In genomic region chr6:129733290-129733689, GRCh38 we compare ENCODE assay signal across 16 cellular contexts. TPM values are rescaled to one million over a fixed set of nuclear protein-coding genes. Genes with fewer than 3 reads are reported as not detected.
DNase-seq lines count a peak whose midpoint lies in the region; ATAC-seq and TF ChIP-seq lines count a peak whose summit lies in the region.
"Had no signal": no experiment of that assay in that cellular context is flagged by ENCODE, and none has a peak within 500 bp of the region (broad histone marks: within the 10 kb centered on the region; RNA-seq: fewer than 3 reads in every experiment).

No MANE protein-coding gene starts in this region.

- BruUV-seq in A673 (replicated peaks; lab: Mats Ljungman, UMichigan) = no TSS peak

- peaks cover 0 to 4% of the 10 kb centered on the region in 2 donors for H3K4me1 ChIP-seq in naive thymus-derived CD4-positive, alpha-beta T cell (ENCODE audit: control insufficient read depth in 2 of 2, insufficient read depth in 2 of 2, low read length in 2 of 2)
- no peaks in the 10 kb centered on the region for H3K4me1 ChIP-seq in A673 (ENCODE audit: insufficient read depth, low read length, poor library complexity, severe bottlenecking)
- H3K4me1 ChIP-seq: ascending aorta had no signal

- no peaks in the 10 kb centered on the region for H3K9me3 Mint-ChIP-seq in naive thymus-derived CD4-positive, alpha-beta T cell
- H3K9me3 Mint-ChIP-seq: activated CD4-positive, alpha-beta memory T cell treated with anti-CD3 and anti-CD28 coated beads for 36 hours; activated T-helper 2 cell treated with anti-CD3 and anti-CD28 coated beads, Interferon-gamma antibody, Interleukin-2, Interleukin-4, amounts not matched to agents 10 μg/mL and 5 μg/mL and 100 μg/mL, durations not matched to agents 14 hours and 24 hours and 36 hours; stimulated activated memory B cell treated with anti-CD40 and anti-IgM and Interleukin-4, amounts not matched to agents 10 μg/mL and 1 μg/mL and 100 μg/mL, for 72 hours had no signal

- CTCF ChIA-PET in naive thymus-derived CD4-positive, alpha-beta T cell (lab: Charles Lee) = interaction anchor here (1.1 to 6.8 kb wide), 5 partner anchors 13 to 234 kb away, joined by 3 to 114 read pairs (median 10); no protein-coding TSS in a partner anchor
- CTCF ChIA-PET in A673 (lab: Charles Lee) = no interaction called here

- intact Hi-C loops in naive thymus-derived CD4-positive, alpha-beta T cell (cut with micrococcal nuclease) = loop anchor here (5.0 kb wide), 3 partner anchors 204 to 1109 kb away; no protein-coding TSS in a partner anchor
- intact Hi-C loops in A673 (cut with micrococcal nuclease; ENCODE audit: unreplicated experiment) = no loop called here

- POLR2A ChIA-PET in naive thymus-derived CD4-positive, alpha-beta T cell (lab: Charles Lee) = no interaction called here
- POLR2A ChIA-PET in A673 (lab: Charles Lee; ENCODE audit: low non-redundant PET) = no interaction called here

- H3K4me3 ChIP-seq in naive thymus-derived CD4-positive, alpha-beta T cell (ENCODE audit: low read length) = no peak overlapping the region
- no peak overlapping the region for H3K4me3 ChIP-seq in A673 (ENCODE audit: low read depth, low read length, poor library complexity, severe bottlenecking)
- H3K4me3 ChIP-seq: ascending aorta, coronary artery, mucosa of descending colon had no signal

- DNase-seq in naive thymus-derived CD4-positive, alpha-beta T cell = no peak
- DNase-seq in retina = no peak
- no peak for DNase-seq in A673 (ENCODE audit: low spot score)
- DNase-seq: activated CD4-positive, alpha-beta memory T cell treated with anti-CD3 and anti-CD28 coated beads for 36 hours; mucosa of descending colon; NK-92 treated with Interleukin-12 subunit alpha and Interleukin-12 subunit beta, amount 100 ng/mL, for 24 hours; occipital lobe had no signal

- H3K36me3 Mint-ChIP-seq in naive thymus-derived CD4-positive, alpha-beta T cell = no peaks in the 10 kb centered on the region
- H3K36me3 Mint-ChIP-seq: activated CD4-positive, alpha-beta memory T cell treated with anti-CD3 and anti-CD28 coated beads for 36 hours; stimulated activated memory B cell treated with anti-CD40 and anti-IgM and Interleukin-4, amounts not matched to agents 10 μg/mL and 1 μg/mL and 100 μg/mL, for 72 hours had no signal

- H3K27me3 Mint-ChIP-seq in naive thymus-derived CD4-positive, alpha-beta T cell = no peaks in the 10 kb centered on the region
- H3K27me3 Mint-ChIP-seq: activated CD4-positive, alpha-beta memory T cell treated with anti-CD3 and anti-CD28 coated beads for 36 hours; stimulated activated memory B cell treated with anti-CD40 and anti-IgM and Interleukin-4, amounts not matched to agents 10 μg/mL and 1 μg/mL and 100 μg/mL, for 72 hours had no signal

- ATAC-seq in GM18498 (IDR thresholded peaks at IDR 0.05; ENCODE audit: unreplicated experiment) (peak; percentile 58), GM18907 (IDR thresholded peaks at IDR 0.05; ENCODE audit: unreplicated experiment) (no peak)
- ATAC-seq in naive thymus-derived CD4-positive, alpha-beta T cell = no peak
- ATAC-seq: mucosa of descending colon; stimulated activated memory B cell treated with anti-CD40 and anti-IgM and Interleukin-4, amounts not matched to agents 10 μg/mL and 1 μg/mL and 100 μg/mL, for 72 hours had no signal

- no peaks in the 10 kb centered on the region for H3K9me3 ChIP-seq in naive thymus-derived CD4-positive, alpha-beta T cell (ENCODE audit: control insufficient read depth in 2 of 3, low read length in 3 of 3)
- H3K9me3 ChIP-seq in A673 (ENCODE audit: low read depth, low read length, poor library complexity, severe bottlenecking) = no peaks in the 10 kb centered on the region
- H3K9me3 ChIP-seq: ascending aorta, mucosa of descending colon had no signal

- H3K27ac Mint-ChIP-seq in naive thymus-derived CD4-positive, alpha-beta T cell = no peak overlapping the region
- H3K27ac Mint-ChIP-seq: activated CD4-positive, alpha-beta memory T cell treated with anti-CD3 and anti-CD28 coated beads for 36 hours; activated T-helper 2 cell treated with anti-CD3 and anti-CD28 coated beads, Interferon-gamma antibody, Interleukin-2, Interleukin-4, amounts not matched to agents 10 μg/mL and 5 μg/mL and 100 μg/mL, durations not matched to agents 14 hours and 24 hours and 36 hours; stimulated activated memory B cell treated with anti-CD40 and anti-IgM and Interleukin-4, amounts not matched to agents 10 μg/mL and 1 μg/mL and 100 μg/mL, for 72 hours had no signal

- TF ChIP-seq CTCF in C4-2B (conservative IDR thresholded peaks at IDR 0.05) = peak; percentile 26
- peak; percentile 13; the same call in 1 of the 2 replicates for TF ChIP-seq CTCF in LNCAP (IDR thresholded peaks at IDR 0.05)
- peak; percentile 30 for TF ChIP-seq CTCF in VCaP (conservative IDR thresholded peaks at IDR 0.05)
- no peak for TF ChIP-seq CTCF in A673 (conservative IDR thresholded peaks at IDR 0.05; ENCODE audit: low read depth, low read length)

- H3K27ac ChIP-seq in C4-2B (no peak overlapping the region), VCaP (no peak overlapping the region), A673 (ENCODE audit: low read depth, low read length, poor library complexity, severe bottlenecking) (no peak overlapping the region)
- no peak overlapping the region for H3K27ac ChIP-seq in naive thymus-derived CD4-positive, alpha-beta T cell (ENCODE audit: low read depth, low read length)
- H3K27ac ChIP-seq: ascending aorta, coronary artery had no signal

- H3K4me3 Mint-ChIP-seq in naive thymus-derived CD4-positive, alpha-beta T cell = no peak overlapping the region
- H3K4me3 Mint-ChIP-seq: activated CD4-positive, alpha-beta memory T cell treated with anti-CD3 and anti-CD28 coated beads for 36 hours; stimulated activated memory B cell treated with anti-CD40 and anti-IgM and Interleukin-4, amounts not matched to agents 10 μg/mL and 1 μg/mL and 100 μg/mL, for 72 hours had no signal

- H3K27me3 ChIP-seq in naive thymus-derived CD4-positive, alpha-beta T cell (ENCODE audit: control insufficient read depth in 2 of 2, insufficient read depth in 2 of 2, low read length in 2 of 2) = no peaks in the 10 kb centered on the region
- no peaks in the 10 kb centered on the region for H3K27me3 ChIP-seq in A673 (replicated peaks; ENCODE audit: insufficient read depth, low read depth, low read length, poor library complexity)
- H3K27me3 ChIP-seq: ascending aorta had no signal

- H3K4me1 Mint-ChIP-seq in naive thymus-derived CD4-positive, alpha-beta T cell = peaks cover 0 to 13% (median 3%) of the 10 kb centered on the region in 7 donors
- H3K4me1 Mint-ChIP-seq: stimulated activated memory B cell treated with anti-CD40 and anti-IgM and Interleukin-4, amounts not matched to agents 10 μg/mL and 1 μg/mL and 100 μg/mL, for 72 hours had no signal

- H3K36me3 ChIP-seq in naive thymus-derived CD4-positive, alpha-beta T cell (ENCODE audit: control insufficient read depth in 2 of 3, insufficient read depth in 3 of 3, low read length in 3 of 3) = no peaks in the 10 kb centered on the region
- no peaks in the 10 kb centered on the region for H3K36me3 ChIP-seq in A673 (ENCODE audit: insufficient read depth, low read length, poor library complexity, severe bottlenecking)
- H3K36me3 ChIP-seq: ascending aorta had no signal

RNA-seq across cellular contexts. Expression of gene ARHGAP18, which starts 23.3 kb away (rescaled TPM):
- total RNA-seq in naive thymus-derived CD4-positive, alpha-beta T cell = 1 to 10 TPM; 1.1 to 9.4 (median 2.0) TPM
- under 1 TPM; 0.53 to 0.60 TPM for polyA plus RNA-seq in naive thymus-derived CD4-positive, alpha-beta T cell
- 12.7 and 14.2 TPM in 2 replicates for total RNA-seq in A673 (2021)
